Comparison of ENCODE assay signal across 35 cellular contexts in genomic region chr10:79581044-79581443, GRCh38. TPM values are rescaled to one million over a fixed set of nuclear protein-coding genes. Genes with fewer than 3 reads are reported as not detected.
"Had no signal": no experiment of that assay in that cellular context is flagged by ENCODE, and none has a peak within 500 bp of the region (broad histone marks: within the 10 kb centered on the region; RNA-seq: fewer than 3 reads in every experiment).

No MANE protein-coding gene starts in this region.

- H3K9ac ChIP-seq: neural progenitor cell, parathyroid adenoma had no signal

- H2AFZ ChIP-seq: neural progenitor cell, parathyroid adenoma had no signal

- H3K36me3 ChIP-seq: neural progenitor cell, ovary, right lobe of liver, spleen, suprapubic skin, tibial artery, transverse colon, upper lobe of right lung, uterus had no signal

- H3K4me3 Mint-ChIP-seq: natural killer cell; nephron; neural progenitor cell; stimulated activated memory B cell treated with anti-CD40 and anti-IgM and Interleukin-4, amounts not matched to agents 10 μg/mL and 1 μg/mL and 100 μg/mL, for 72 hours; stimulated activated naive CD8-positive, alpha-beta T cell treated with anti-CD3 and anti-CD28 coated beads, Interleukin-15, amount 100 ng/mL, for 72 hours; type B pancreatic cell had no signal

- DNase-seq: natural killer cell; occipital lobe; ovary; posterior cingulate gyrus; psoas muscle; right cardiac atrium; right lobe of liver; spleen; stimulated activated CD4-positive, alpha-beta T cell treated with anti-CD3 and anti-CD28 coated beads, Interleukin-12 subunit alpha, Interleukin-12 subunit beta, amount 100 ng/mL, for 4 hours; stimulated activated CD4-positive, alpha-beta T cell treated with anti-CD3 and anti-CD28 coated beads, Interleukin-1b, Interleukin-23, amount 100 ng/mL, for 48 hours; stimulated activated CD4-positive, alpha-beta T cell treated with anti-CD3 and anti-CD28 coated beads, Interleukin-4, amount 100 ng/mL, for 1 hour; stimulated activated CD4-positive, alpha-beta T cell treated with anti-CD3 and anti-CD28 coated beads, Interleukin-4, amount 100 ng/mL, for 4 hours; stimulated activated CD8-positive, alpha-beta memory T cell treated with anti-CD3 and anti-CD28 coated beads, Interleukin-4, amount 100 ng/mL, for 48 hours; stimulated activated naive CD4-positive, alpha-beta T cell; stimulated activated naive CD8-positive, alpha-beta T cell treated with anti-CD3 and anti-CD28 coated beads, Interleukin-15, amount 100 ng/mL, for 72 hours; stimulated activated naive CD8-positive, alpha-beta T cell treated with anti-CD3 and anti-CD28 coated beads, Interleukin-15, Interleukin-2, amounts not matched to agents 100 U/mL and 50 U/mL, for 24 hours; substantia nigra; testis; tibial artery; transverse colon; upper lobe of right lung; uterus had no signal

- H3K9me3 Mint-ChIP-seq: natural killer cell; stimulated activated naive CD8-positive, alpha-beta T cell treated with anti-CD3 and anti-CD28 coated beads, Interleukin-15, amount 100 ng/mL, for 72 hours; type B pancreatic cell had no signal

- H3K36me3 Mint-ChIP-seq: natural killer cell; neural progenitor cell; stimulated activated memory B cell treated with anti-CD40 and anti-IgM and Interleukin-4, amounts not matched to agents 10 μg/mL and 1 μg/mL and 100 μg/mL, for 72 hours; type B pancreatic cell had no signal

- H3K27ac Mint-ChIP-seq: natural killer cell; nephron; neural progenitor cell; progenitor cell of endocrine pancreas; stimulated activated memory B cell treated with anti-CD40 and anti-IgM and Interleukin-4, amounts not matched to agents 10 μg/mL and 1 μg/mL and 100 μg/mL, for 72 hours; type B pancreatic cell had no signal

- ATAC-seq: natural killer cell; psoas muscle; right cardiac atrium; right lobe of liver; stimulated activated memory B cell treated with anti-CD40 and anti-IgM and Interleukin-4, amounts not matched to agents 10 μg/mL and 1 μg/mL and 100 μg/mL, for 72 hours; stimulated activated naive CD8-positive, alpha-beta T cell treated with anti-CD3 and anti-CD28 coated beads, Interleukin-15, amount 100 ng/mL, for 72 hours; stimulated activated naive CD8-positive, alpha-beta T cell treated with anti-CD3 and anti-CD28 coated beads, Interleukin-15, Interleukin-2, amounts not matched to agents 100 U/mL and 50 U/mL, for 24 hours; upper lobe of right lung had no signal

- H3K27ac ChIP-seq: neural progenitor cell, ovary, parathyroid adenoma, psoas muscle, right lobe of liver, skin epidermis, spleen, suprapubic skin, testis, tibial artery, transverse colon, upper lobe of right lung, uterus had no signal

- H3K9me3 ChIP-seq: ovary, psoas muscle, right lobe of liver, suprapubic skin, testis, tibial artery, transverse colon, upper lobe of right lung, uterus had no signal

- H3K4me3 ChIP-seq: neural progenitor cell, ovary, psoas muscle, right lobe of liver, skin epidermis, smooth muscle cell, spleen, suprapubic skin, testis, tibial artery, transverse colon, upper lobe of right lung, uterus had no signal

- H3K79me2 ChIP-seq: parathyroid adenoma had no signal

- H3K4me2 ChIP-seq: neural progenitor cell, smooth muscle cell had no signal

- H3K4me1 Mint-ChIP-seq: natural killer cell; nephron; neural progenitor cell; stimulated activated memory B cell treated with anti-CD40 and anti-IgM and Interleukin-4, amounts not matched to agents 10 μg/mL and 1 μg/mL and 100 μg/mL, for 72 hours; stimulated activated naive CD8-positive, alpha-beta T cell treated with anti-CD3 and anti-CD28 coated beads, Interleukin-15, amount 100 ng/mL, for 72 hours had no signal

- H3K4me1 ChIP-seq: neural progenitor cell, parathyroid adenoma, psoas muscle, right lobe of liver, spleen, suprapubic skin, testis, tibial artery, transverse colon, upper lobe of right lung, uterus had no signal

- H3K27me3 ChIP-seq: ovary, right lobe of liver, suprapubic skin, testis, tibial artery, transverse colon, upper lobe of right lung, uterus had no signal

RNA-seq across cellular contexts. Expression of gene SFTPA2, which starts 20.8 kb away (rescaled TPM):
- total RNA-seq: natural killer cell, occipital lobe, osteoblast, progenitor cell of endocrine pancreas, renal cortical epithelial cell, smooth muscle cell, suprapubic skin, urinary bladder had no signal
- polyA plus RNA-seq: right cardiac atrium had no signal

RNA-seq across cellular contexts. Expression of gene SFTPA1, which starts 29.7 kb away (rescaled TPM):
- total RNA-seq: natural killer cell, osteoblast, progenitor cell of endocrine pancreas, renal cortical epithelial cell, smooth muscle cell, suprapubic skin, testis, transverse colon, urinary bladder had no signal
- polyA plus RNA-seq: neural cell, right cardiac atrium, smooth muscle cell, urinary bladder had no signal
